ENCODE assay signal across 22 cellular contexts in the genomic region with DNA sequence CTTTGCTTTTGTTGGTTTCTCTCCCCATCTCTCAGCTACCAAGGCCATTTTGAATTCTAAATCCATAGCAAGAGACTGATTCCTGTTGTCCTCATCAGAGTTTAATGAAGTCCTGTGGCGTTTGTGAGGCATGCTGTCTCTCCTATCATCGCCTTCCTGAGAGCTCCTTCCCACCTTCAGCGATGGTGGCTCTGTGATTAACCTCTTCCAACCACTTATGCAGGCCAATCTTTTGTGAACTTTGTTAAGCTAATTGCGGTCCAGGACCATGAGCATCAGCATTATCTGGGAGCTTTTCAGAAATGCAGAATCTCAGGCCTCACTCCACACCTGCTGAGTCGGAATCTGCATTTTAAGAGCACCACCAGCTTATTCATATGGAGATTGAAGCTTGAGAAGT.
"Had no signal": no experiment of that assay in that cellular context is flagged by ENCODE, and none has a peak within 500 bp of the region (broad histone marks: within the 10 kb centered on the region; RNA-seq: fewer than 3 reads in every experiment).

No MANE protein-coding gene starts in this region.

- H3K4me3 ChIP-seq: coronary artery, hepatocyte, psoas muscle, right lobe of liver, testis, tibial nerve had no signal

- H3K79me2 ChIP-seq: hepatocyte, parathyroid adenoma had no signal

- DNase-seq: central memory CD4-positive, alpha-beta T cell; effector CD4-positive, alpha-beta T cell; foreskin melanocyte; head of caudate nucleus; islet precursor cell; mammary epithelial cell; natural killer cell; occipital lobe; psoas muscle; retina; right lobe of liver; stimulated activated CD4-positive, alpha-beta T cell treated with anti-CD3 and anti-CD28 coated beads, Interleukin-1b, Interleukin-23, amount 100 ng/mL, for 48 hours; stimulated activated CD4-positive, alpha-beta T cell treated with anti-CD3 and anti-CD28 coated beads, Interleukin-4, amount 100 ng/mL, for 4 hours; stimulated activated naive B cell treated with anti-CD40 and anti-IgM and Interleukin-4, amounts not matched to agents 10 μg/mL and 1 μg/mL and 100 μg/mL, for 72 hours; stimulated activated naive CD8-positive, alpha-beta T cell treated with anti-CD3 and anti-CD28 coated beads, Interleukin-15, amount 100 ng/mL, for 72 hours; testis had no signal

- H3K9me3 Mint-ChIP-seq: natural killer cell had no signal

- H3K36me3 ChIP-seq: right lobe of liver, tibial nerve had no signal

- H3K4me3 Mint-ChIP-seq: mesothelial cell of epicardium; natural killer cell; neural crest cell; stimulated activated naive B cell treated with anti-CD40 and anti-IgM and Interleukin-4, amounts not matched to agents 10 μg/mL and 1 μg/mL and 100 μg/mL, for 72 hours; stimulated activated naive CD8-positive, alpha-beta T cell treated with anti-CD3 and anti-CD28 coated beads, Interleukin-15, amount 100 ng/mL, for 72 hours had no signal

- H3K4me2 ChIP-seq: hepatocyte had no signal

- H3K9ac ChIP-seq: parathyroid adenoma had no signal

- H3K27ac ChIP-seq: coronary artery, hepatocyte, parathyroid adenoma, psoas muscle, right lobe of liver, testis, tibial nerve had no signal

- H3K4me1 Mint-ChIP-seq: mesothelial cell of epicardium; natural killer cell; neural crest cell; stimulated activated naive B cell treated with anti-CD40 and anti-IgM and Interleukin-4, amounts not matched to agents 10 μg/mL and 1 μg/mL and 100 μg/mL, for 72 hours; stimulated activated naive CD8-positive, alpha-beta T cell treated with anti-CD3 and anti-CD28 coated beads, Interleukin-15, amount 100 ng/mL, for 72 hours had no signal

- H3K9me3 ChIP-seq: psoas muscle, right lobe of liver, testis, tibial nerve had no signal

- H3K27ac Mint-ChIP-seq: mesothelial cell of epicardium; natural killer cell; stimulated activated naive B cell treated with anti-CD40 and anti-IgM and Interleukin-4, amounts not matched to agents 10 μg/mL and 1 μg/mL and 100 μg/mL, for 72 hours; stimulated activated naive CD8-positive, alpha-beta T cell treated with anti-CD3 and anti-CD28 coated beads, Interleukin-15, amount 100 ng/mL, for 72 hours had no signal

- H2AFZ ChIP-seq: hepatocyte, parathyroid adenoma had no signal

- H3K4me1 ChIP-seq: parathyroid adenoma, psoas muscle, right lobe of liver, testis, tibial nerve had no signal

- H3K27me3 ChIP-seq: hepatocyte, right lobe of liver, testis, tibial nerve had no signal

- H3K36me3 Mint-ChIP-seq: mesothelial cell of epicardium; natural killer cell; stimulated activated naive B cell treated with anti-CD40 and anti-IgM and Interleukin-4, amounts not matched to agents 10 μg/mL and 1 μg/mL and 100 μg/mL, for 72 hours had no signal
